ENCODE assay signal across 1 cellular context in genomic region chr3:64157150-64158035, GRCh38.
TF ChIP-seq lines count a peak whose summit lies in the region.

No MANE protein-coding gene starts in this region.

TF ChIP-seq in GM23338, 12 proteins besides CTCF, POLR2A, EP300 and RAD21 (continued from another document):
- no peak for TF ChIP-seq ZNF462 (CRISPR knock-in tag; IDR thresholded peaks at IDR 0.05)
- TF ChIP-seq, protein P1, sequence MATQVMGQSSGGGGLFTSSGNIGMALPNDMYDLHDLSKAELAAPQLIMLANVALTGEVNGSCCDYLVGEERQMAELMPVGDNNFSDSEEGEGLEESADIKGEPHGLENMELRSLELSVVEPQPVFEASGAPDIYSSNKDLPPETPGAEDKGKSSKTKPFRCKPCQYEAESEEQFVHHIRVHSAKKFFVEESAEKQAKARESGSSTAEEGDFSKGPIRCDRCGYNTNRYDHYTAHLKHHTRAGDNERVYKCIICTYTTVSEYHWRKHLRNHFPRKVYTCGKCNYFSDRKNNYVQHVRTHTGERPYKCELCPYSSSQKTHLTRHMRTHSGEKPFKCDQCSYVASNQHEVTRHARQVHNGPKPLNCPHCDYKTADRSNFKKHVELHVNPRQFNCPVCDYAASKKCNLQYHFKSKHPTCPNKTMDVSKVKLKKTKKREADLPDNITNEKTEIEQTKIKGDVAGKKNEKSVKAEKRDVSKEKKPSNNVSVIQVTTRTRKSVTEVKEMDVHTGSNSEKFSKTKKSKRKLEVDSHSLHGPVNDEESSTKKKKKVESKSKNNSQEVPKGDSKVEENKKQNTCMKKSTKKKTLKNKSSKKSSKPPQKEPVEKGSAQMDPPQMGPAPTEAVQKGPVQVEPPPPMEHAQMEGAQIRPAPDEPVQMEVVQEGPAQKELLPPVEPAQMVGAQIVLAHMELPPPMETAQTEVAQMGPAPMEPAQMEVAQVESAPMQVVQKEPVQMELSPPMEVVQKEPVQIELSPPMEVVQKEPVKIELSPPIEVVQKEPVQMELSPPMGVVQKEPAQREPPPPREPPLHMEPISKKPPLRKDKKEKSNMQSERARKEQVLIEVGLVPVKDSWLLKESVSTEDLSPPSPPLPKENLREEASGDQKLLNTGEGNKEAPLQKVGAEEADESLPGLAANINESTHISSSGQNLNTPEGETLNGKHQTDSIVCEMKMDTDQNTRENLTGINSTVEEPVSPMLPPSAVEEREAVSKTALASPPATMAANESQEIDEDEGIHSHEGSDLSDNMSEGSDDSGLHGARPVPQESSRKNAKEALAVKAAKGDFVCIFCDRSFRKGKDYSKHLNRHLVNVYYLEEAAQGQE (IDR thresholded peaks at IDR 0.05; ENCODE audit: unreplicated experiment) = no peak
- no peak for TF ChIP-seq JUNB (IDR thresholded peaks at IDR 0.05; ENCODE audit: unreplicated experiment)
- TF ChIP-seq POLR2AphosphoS5 (IDR thresholded peaks at IDR 0.05; ENCODE audit: low read depth) = no peak
